1 cellular context compared by ENCODE assay signal in the genomic region with DNA sequence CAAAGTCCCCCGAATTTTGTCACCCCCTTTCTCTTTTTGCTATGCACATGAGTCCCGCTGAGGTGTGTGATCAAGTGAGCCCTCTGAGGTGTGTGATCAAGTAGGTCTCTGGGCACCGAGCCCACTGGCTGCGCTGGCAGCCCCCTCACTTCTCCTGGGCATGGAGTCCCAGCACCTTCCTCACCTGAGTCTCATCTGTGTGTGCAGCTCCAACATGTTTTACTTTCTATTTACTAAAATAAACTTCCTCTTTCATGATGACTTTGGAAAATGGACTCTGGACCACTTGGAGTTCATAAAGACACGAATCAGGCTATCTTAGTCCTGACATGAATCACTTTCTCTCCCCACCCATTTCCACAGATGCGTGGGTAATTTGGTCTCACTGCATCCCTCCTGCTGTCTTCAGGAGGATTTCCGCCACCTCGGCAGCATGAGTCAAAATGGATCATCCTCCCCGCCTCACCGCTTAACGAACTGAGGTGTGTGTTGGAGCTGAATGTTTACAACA.
TF ChIP-seq lines count a peak whose summit lies in the region.

No MANE protein-coding gene starts in this region.

TF ChIP-seq in K562, 482 proteins besides CTCF, POLR2A, EP300 and RAD21 (continued from another document and continues in another):
- TF ChIP-seq ATF4 (CRISPR knock-in tag; IDR thresholded peaks at IDR 0.05), result no peak
- TF ChIP-seq NCOR1 (IDR thresholded peaks at IDR 0.05), result no peak
- no peak for TF ChIP-seq ZBTB49 (CRISPR knock-in tag; IDR thresholded peaks at IDR 0.05; ENCODE audit: borderline replicate concordance)
- TF ChIP-seq MAFG (tag; conservative IDR thresholded peaks at IDR 0.05), result peak; percentile 56
- no peak for TF ChIP-seq U2AF1 (optimal IDR thresholded peaks at IDR 0.05; ENCODE audit: low read depth, low read length)
- 0 out of 4 replicates have a peak, but pooled peaks of 1 of the 2 experiments have one; percentile 11 for TF ChIP-seq FOXK2 (conservative IDR thresholded peaks at IDR 0.05 in 1 of 2, IDR thresholded peaks at IDR 0.05 in 1 of 2; ENCODE audit: low read depth in 2 of 2)
- no peak for TF ChIP-seq HDAC1 (IDR thresholded peaks at IDR 0.05)
- TF ChIP-seq ZEB2 (IDR thresholded peaks at IDR 0.05), result peak; percentile 70
- TF ChIP-seq HOMEZ (CRISPR knock-in tag; IDR thresholded peaks at IDR 0.05), result no peak
- TF ChIP-seq MAFK (IDR thresholded peaks at IDR 0.05; ENCODE audit: low read length), result peak; percentile 72
- no peak for TF ChIP-seq GMEB1 (CRISPR knock-in tag; IDR thresholded peaks at IDR 0.05)
- no peak for TF ChIP-seq ZNF518B (CRISPR knock-in tag; IDR thresholded peaks at IDR 0.05)
- TF ChIP-seq LCOR (CRISPR knock-in tag; IDR thresholded peaks at IDR 0.05), result peak; percentile 71; the same call in 1 of the 2 replicates
- peak; percentile 67 for TF ChIP-seq FOSL1 (tag; conservative IDR thresholded peaks at IDR 0.05)
- TF ChIP-seq, protein P1, sequence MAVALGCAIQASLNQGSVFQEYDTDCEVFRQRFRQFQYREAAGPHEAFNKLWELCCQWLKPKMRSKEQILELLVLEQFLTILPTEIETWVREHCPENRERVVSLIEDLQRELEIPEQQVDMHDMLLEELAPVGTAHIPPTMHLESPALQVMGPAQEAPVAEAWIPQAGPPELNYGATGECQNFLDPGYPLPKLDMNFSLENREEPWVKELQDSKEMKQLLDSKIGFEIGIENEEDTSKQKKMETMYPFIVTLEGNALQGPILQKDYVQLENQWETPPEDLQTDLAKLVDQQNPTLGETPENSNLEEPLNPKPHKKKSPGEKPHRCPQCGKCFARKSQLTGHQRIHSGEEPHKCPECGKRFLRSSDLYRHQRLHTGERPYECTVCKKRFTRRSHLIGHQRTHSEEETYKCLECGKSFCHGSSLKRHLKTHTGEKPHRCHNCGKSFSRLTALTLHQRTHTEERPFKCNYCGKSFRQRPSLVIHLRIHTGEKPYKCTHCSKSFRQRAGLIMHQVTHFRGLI (CRISPR knock-in tag; IDR thresholded peaks at IDR 0.05), result no peak
- TF ChIP-seq MYC (IDR thresholded peaks at IDR 0.05; ENCODE audit: low read depth, low read length), result no peak
- no peak for TF ChIP-seq MYC (CRISPR knock-in tag; IDR thresholded peaks at IDR 0.05; ENCODE audit: borderline replicate concordance, low read depth)
- no peak for TF ChIP-seq HMGN3 (IDR thresholded peaks at IDR 0.05; ENCODE audit: borderline replicate concordance, extremely low read depth, insufficient read length, low read depth, low read length)
- TF ChIP-seq ZNF24 (IDR thresholded peaks at IDR 0.05), result no peak
- TF ChIP-seq HMBOX1 (IDR thresholded peaks at IDR 0.05), result no peak; the same call in 1 of the 2 replicates
- no peak for TF ChIP-seq XRCC4 (IDR thresholded peaks at IDR 0.05; ENCODE audit: extremely low read depth, insufficient read depth, insufficient read length)
- TF ChIP-seq ZNF316 (IDR thresholded peaks at IDR 0.05), result peak; percentile 50; the same call in 1 of the 2 replicates
- TF ChIP-seq ZNF695 (CRISPR knock-in tag; IDR thresholded peaks at IDR 0.05), result no peak
- TF ChIP-seq CBX5 (IDR thresholded peaks at IDR 0.05; ENCODE audit: borderline replicate concordance, low read depth), result no peak
- TF ChIP-seq MEIS2 (IDR thresholded peaks at IDR 0.05; ENCODE audit: partially characterized antibody), result peak; percentile 30
- no peak for TF ChIP-seq PTBP1 (IDR thresholded peaks at IDR 0.05; ENCODE audit: low read depth, low read length)
- TF ChIP-seq ETV1 (tag; conservative IDR thresholded peaks at IDR 0.05; ENCODE audit: low read depth), result no peak
- no peak for TF ChIP-seq BRF1 (IDR thresholded peaks at IDR 0.05; ENCODE audit: borderline replicate concordance, extremely low read depth, insufficient read length)
- TF ChIP-seq, protein P2, sequence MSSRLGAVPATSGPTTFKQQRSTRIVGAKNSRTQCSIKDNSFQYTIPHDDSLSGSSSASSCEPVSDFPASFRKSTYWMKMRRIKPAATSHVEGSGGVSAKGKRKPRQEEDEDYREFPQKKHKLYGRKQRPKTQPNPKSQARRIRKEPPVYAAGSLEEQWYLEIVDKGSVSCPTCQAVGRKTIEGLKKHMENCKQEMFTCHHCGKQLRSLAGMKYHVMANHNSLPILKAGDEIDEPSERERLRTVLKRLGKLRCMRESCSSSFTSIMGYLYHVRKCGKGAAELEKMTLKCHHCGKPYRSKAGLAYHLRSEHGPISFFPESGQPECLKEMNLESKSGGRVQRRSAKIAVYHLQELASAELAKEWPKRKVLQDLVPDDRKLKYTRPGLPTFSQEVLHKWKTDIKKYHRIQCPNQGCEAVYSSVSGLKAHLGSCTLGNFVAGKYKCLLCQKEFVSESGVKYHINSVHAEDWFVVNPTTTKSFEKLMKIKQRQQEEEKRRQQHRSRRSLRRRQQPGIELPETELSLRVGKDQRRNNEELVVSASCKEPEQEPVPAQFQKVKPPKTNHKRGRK (tag; IDR thresholded peaks at IDR 0.05), result no peak
- TF ChIP-seq NFE2 (IDR thresholded peaks at IDR 0.05; ENCODE audit: low read depth), result peak; percentile 89
- no peak for TF ChIP-seq ZBED1 (IDR thresholded peaks at IDR 0.05)
- no peak for TF ChIP-seq YY1 (IDR thresholded peaks at IDR 0.05; ENCODE audit: borderline replicate concordance in 1 of 3, control insufficient read depth in 1 of 3, extremely low read depth in 1 of 3, insufficient read depth in 3 of 3, insufficient read length in 1 of 3, insufficient replicate concordance in 2 of 3, low read depth in 1 of 3, low read length in 2 of 3)
- no peak for TF ChIP-seq LEF1 (IDR thresholded peaks at IDR 0.05)
- TF ChIP-seq ZNF444 (CRISPR knock-in tag; IDR thresholded peaks at IDR 0.05), result no peak
- peak; percentile 88 for TF ChIP-seq C11orf30 (IDR thresholded peaks at IDR 0.05; ENCODE audit: low read depth)
- TF ChIP-seq RCOR1 (IDR thresholded peaks at IDR 0.05; ENCODE audit: borderline replicate concordance in 1 of 2, low read depth in 2 of 2, low read length in 2 of 2), result 0 out of 4 replicates have a peak, but pooled peaks of 1 of the 2 experiments have one; percentile 58
- 0 out of 2 replicates have a peak, but pooled peaks have one; percentile 29 for TF ChIP-seq MTA3 (IDR thresholded peaks at IDR 0.05; ENCODE audit: borderline replicate concordance)
- TF ChIP-seq MED1 (CRISPR knock-in tag; IDR thresholded peaks at IDR 0.05; ENCODE audit: borderline replicate concordance), result no peak
- TF ChIP-seq TFE3 (CRISPR knock-in tag; IDR thresholded peaks at IDR 0.05), result no peak
- no peak for TF ChIP-seq SRSF3 (IDR thresholded peaks at IDR 0.05; ENCODE audit: insufficient read depth, low read length)
